Comparison of ENCODE assay signal across 25 cellular contexts in the genomic region with DNA sequence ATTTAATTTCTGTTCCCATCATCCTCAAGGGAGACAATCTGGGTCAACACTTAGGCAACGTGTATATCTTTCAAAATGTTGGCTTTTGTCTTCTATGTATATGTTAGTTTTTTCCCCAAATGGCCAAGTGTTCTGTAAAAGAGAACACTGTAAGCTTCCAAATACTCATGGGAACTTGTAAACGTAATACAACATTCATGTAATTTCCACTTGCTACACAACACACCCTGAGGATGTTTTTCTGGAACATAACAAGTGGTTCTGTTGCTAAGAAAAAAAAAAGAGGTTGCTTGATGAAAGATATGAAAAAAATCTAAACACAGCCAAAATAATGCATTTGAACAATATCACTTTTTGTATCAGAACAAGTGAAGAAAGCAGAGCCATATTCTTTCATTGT.
"Had no signal": no experiment of that assay in that cellular context is flagged by ENCODE, and none has a peak within 500 bp of the region (broad histone marks: within the 10 kb centered on the region; RNA-seq: fewer than 3 reads in every experiment).

No MANE protein-coding gene starts in this region.

- H3K27me3 Mint-ChIP-seq: naive thymus-derived CD4-positive, alpha-beta T cell; natural killer cell treated with Interleukin-12 subunit alpha and Interleukin-12 subunit beta and Interleukin-15 and Interleukin-18, amount 100 ng/mL, for 72 hours; stimulated activated naive CD8-positive, alpha-beta T cell treated with anti-CD3 and anti-CD28 coated beads, Interleukin-15, Interleukin-2, amounts not matched to agents 100 ng/mL and 50 ng/mL, for 24 hours had no signal

- H3K9me3 ChIP-seq: left ventricle myocardium inferior, mucosa of descending colon, pancreas, prostate gland, sigmoid colon, spleen, suprapubic skin, thoracic aorta, tibial artery, upper lobe of right lung had no signal

- H3K4me3 ChIP-seq: left ventricle myocardium inferior, lung, mucosa of descending colon, pancreas, prostate gland, sigmoid colon, spleen, suprapubic skin, thoracic aorta, tibial artery, upper lobe of right lung had no signal

- H3K9me3 Mint-ChIP-seq: natural killer cell treated with Interleukin-12 subunit alpha and Interleukin-12 subunit beta and Interleukin-15 and Interleukin-18, amount 100 ng/mL, for 72 hours; stimulated activated effector memory CD8-positive, alpha-beta T cell treated with anti-CD3 and anti-CD28 coated beads, Interleukin-12 subunit alpha, Interleukin-12 subunit beta, amount 100 ng/mL, for 72 hours; stimulated activated naive CD8-positive, alpha-beta T cell treated with anti-CD3 and anti-CD28 coated beads, Interleukin-15, Interleukin-2, amounts not matched to agents 100 ng/mL and 50 ng/mL, for 24 hours had no signal

- H3K27me3 ChIP-seq: pancreas, sigmoid colon, spleen, suprapubic skin, tibial artery, upper lobe of right lung had no signal

- H3K4me1 ChIP-seq: left ventricle myocardium inferior, pancreas, prostate gland, sigmoid colon, spleen, suprapubic skin, tibial artery, upper lobe of right lung had no signal

- H3K27ac ChIP-seq: left ventricle myocardium inferior, pancreas, prostate gland, sigmoid colon, spleen, suprapubic skin, thoracic aorta, tibial artery, upper lobe of right lung had no signal

- H3K27ac Mint-ChIP-seq: mesothelial cell of epicardium; natural killer cell treated with Interleukin-12 subunit alpha and Interleukin-12 subunit beta and Interleukin-15 and Interleukin-18, amount 100 ng/mL, for 72 hours; stimulated activated effector memory CD8-positive, alpha-beta T cell treated with anti-CD3 and anti-CD28 coated beads, Interleukin-12 subunit alpha, Interleukin-12 subunit beta, amount 100 ng/mL, for 72 hours; stimulated activated naive CD8-positive, alpha-beta T cell treated with anti-CD3 and anti-CD28 coated beads, Interleukin-15, Interleukin-2, amounts not matched to agents 100 ng/mL and 50 ng/mL, for 24 hours had no signal

- DNase-seq: islet precursor cell; left ventricle myocardium inferior; mesendoderm; mucosa of descending colon; naive thymus-derived CD4-positive, alpha-beta T cell; pancreas; posterior cingulate gyrus; retina; right cardiac atrium; sigmoid colon; small intestine; spleen; stimulated activated CD4-positive, alpha-beta T cell treated with anti-CD3 and anti-CD28 coated beads, Interleukin-4, amount 100 ng/mL, for 24 hours; stimulated activated naive CD4-positive, alpha-beta T cell; tibial artery; upper lobe of right lung had no signal

- ATAC-seq: mucosa of descending colon; naive thymus-derived CD4-positive, alpha-beta T cell; natural killer cell treated with Interleukin-12 subunit alpha and Interleukin-12 subunit beta and Interleukin-15 and Interleukin-18, amount 100 ng/mL, for 72 hours; pancreas; right cardiac atrium; stimulated activated effector memory CD8-positive, alpha-beta T cell treated with anti-CD3 and anti-CD28 coated beads, Interleukin-12 subunit alpha, Interleukin-12 subunit beta, amount 100 ng/mL, for 72 hours; upper lobe of right lung had no signal

- H3K4me3 Mint-ChIP-seq: mesothelial cell of epicardium; naive thymus-derived CD4-positive, alpha-beta T cell; natural killer cell treated with Interleukin-12 subunit alpha and Interleukin-12 subunit beta and Interleukin-15 and Interleukin-18, amount 100 ng/mL, for 72 hours; stimulated activated effector memory CD8-positive, alpha-beta T cell treated with anti-CD3 and anti-CD28 coated beads, Interleukin-12 subunit alpha, Interleukin-12 subunit beta, amount 100 ng/mL, for 72 hours; stimulated activated naive CD8-positive, alpha-beta T cell treated with anti-CD3 and anti-CD28 coated beads, Interleukin-15, Interleukin-2, amounts not matched to agents 100 ng/mL and 50 ng/mL, for 24 hours had no signal

- FAIRE-seq: pancreas, small intestine, urothelium cell line had no signal

- H3K36me3 ChIP-seq: pancreas, prostate gland, thoracic aorta had no signal

- H3K4me1 Mint-ChIP-seq: stimulated activated effector memory CD8-positive, alpha-beta T cell treated with anti-CD3 and anti-CD28 coated beads, Interleukin-12 subunit alpha, Interleukin-12 subunit beta, amount 100 ng/mL, for 72 hours had no signal
